In the genomic region with DNA sequence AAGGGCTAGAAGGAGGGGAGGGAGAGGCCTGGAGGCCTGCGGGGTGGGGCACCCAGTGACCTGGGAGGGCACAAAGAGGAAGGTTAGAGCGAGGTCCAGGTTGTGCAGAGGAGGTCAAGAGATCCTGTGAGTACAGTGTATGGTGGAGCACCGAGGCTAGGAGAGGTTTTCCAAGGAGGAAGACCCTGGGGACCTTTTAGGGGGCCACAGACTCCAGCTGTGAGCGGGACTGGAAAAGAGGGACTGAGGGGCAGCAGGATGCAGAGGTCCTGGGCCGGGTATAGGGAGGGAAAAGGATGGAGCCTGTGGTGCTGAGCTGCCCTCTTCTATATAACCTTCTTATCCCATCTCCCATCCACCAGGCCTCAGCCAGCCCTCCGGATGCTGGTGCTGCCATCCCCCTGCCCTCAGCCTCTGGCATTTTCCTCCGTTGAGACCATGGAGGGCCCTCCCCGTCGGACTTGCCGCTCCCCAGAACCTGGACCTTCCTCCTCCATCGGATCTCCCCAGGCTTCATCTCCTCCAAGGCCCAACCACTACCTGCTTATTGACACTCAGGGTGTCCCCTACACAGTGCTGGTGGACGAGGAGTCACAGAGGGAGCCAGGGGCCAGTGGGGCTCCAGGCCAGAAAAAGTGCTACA, we compare ENCODE assay signal across 8 cellular contexts. TPM values are rescaled to one million over a fixed set of nuclear protein-coding genes. Genes with fewer than 3 reads are reported as not detected.
A peak's percentile ranks its signal among the peaks of the same experiment; 100 is the strongest.
DNase-seq lines count a peak whose midpoint lies in the region; ATAC-seq and TF ChIP-seq lines count a peak whose summit lies in the region.

No MANE protein-coding gene starts in this region.

- H3K9me2 ChIP-seq in neural cell (ENCODE audit: insufficient read depth, low read length) = no peaks in the 10 kb centered on the region

- H3K4me2 ChIP-seq in neural cell (ENCODE audit: low read length) = peak overlapping the region; percentile 76

- TF ChIP-seq CTCF in C4-2B (conservative IDR thresholded peaks at IDR 0.05) = no peak
- no peak for TF ChIP-seq CTCF in neural cell (IDR thresholded peaks at IDR 0.05; ENCODE audit: poor library complexity, severe bottlenecking)

- no peak for TF ChIP-seq RAD21 in neural cell (conservative IDR thresholded peaks at IDR 0.05)

- no peaks in the 10 kb centered on the region for H4K20me1 ChIP-seq in neural cell (ENCODE audit: insufficient read depth)

- H3K36me3 ChIP-seq in NT2/D1 (ENCODE audit: insufficient read depth, insufficient read length, low read length) (peaks cover 22% of the 10 kb centered on the region), endocrine pancreas (ENCODE audit: control insufficient read depth, insufficient read depth, low read length) (no peaks in the 10 kb centered on the region), neural cell (ENCODE audit: insufficient read depth, low read length) (no peaks in the 10 kb centered on the region)

- intact Hi-C loops in sciatic nerve (cut with DNase I) = no loop called here

- ATAC-seq in sciatic nerve = no peak
- no peak for ATAC-seq in HG02759 (IDR thresholded peaks at IDR 0.05; ENCODE audit: unreplicated experiment)
- no peak for ATAC-seq in HG03565 (IDR thresholded peaks at IDR 0.05; ENCODE audit: unreplicated experiment)

- peaks cover 29% of the 10 kb centered on the region for H3K79me2 ChIP-seq in neural cell (replicated peaks; ENCODE audit: insufficient read depth, low read length)

- H3K9ac ChIP-seq in NT2/D1 (ENCODE audit: insufficient read length, low read depth) (peak overlapping the region; percentile 94), endocrine pancreas (ENCODE audit: control insufficient read depth, insufficient read depth, low read length) (peak overlapping the region; percentile 90), neural cell (ENCODE audit: low read length) (peak overlapping the region; percentile 88)

- DNase-seq in NT2/D1 (ENCODE audit: low read depth, low spot score) = no peak
- no peak for DNase-seq in NCI-H524 (lab: John Stamatoyannopoulos, UW)
- no peak for DNase-seq in sciatic nerve (ENCODE audit: low spot score)

- no peak overlapping the region for H2AFZ ChIP-seq in neural cell (ENCODE audit: low read depth, low read length)

- no peak for TF ChIP-seq EP300 in neural cell (conservative IDR thresholded peaks at IDR 0.05; ENCODE audit: poor library complexity, severe bottlenecking)

- H3K9me3 ChIP-seq in NT2/D1 (ENCODE audit: insufficient read depth, low read length) (no peaks in the 10 kb centered on the region), endocrine pancreas (ENCODE audit: control insufficient read depth, low read length) (no peaks in the 10 kb centered on the region), neural cell (ENCODE audit: low read length) (no peaks in the 10 kb centered on the region)

- H3K27ac ChIP-seq in C4-2B = peak overlapping the region; percentile 93
- H3K27ac ChIP-seq in neural cell (ENCODE audit: low read length) = peak overlapping the region; percentile 51

- H3K4me3 ChIP-seq in NT2/D1 (ENCODE audit: insufficient read length, low read depth) (peak overlapping the region; percentile 72), endocrine pancreas (ENCODE audit: control insufficient read depth, insufficient read depth, low read length) (no peak overlapping the region), neural cell (ENCODE audit: low read length) (peak overlapping the region; percentile 78)

- H3K27me3 ChIP-seq in NT2/D1 (ENCODE audit: insufficient read depth, insufficient read length) (no peaks in the 10 kb centered on the region), endocrine pancreas (ENCODE audit: control insufficient read depth, insufficient read depth, low read length) (no peaks in the 10 kb centered on the region), neural cell (ENCODE audit: insufficient read depth, low read depth, low read length) (no peaks in the 10 kb centered on the region)

- no peaks in the 10 kb centered on the region for H3F3A ChIP-seq in neural cell (ENCODE audit: insufficient read depth, low read length, poor library complexity, severe bottlenecking)

- H3K4me1 ChIP-seq in NT2/D1 (ENCODE audit: insufficient read depth, insufficient read length) (peaks cover 14% of the 10 kb centered on the region), endocrine pancreas (ENCODE audit: control insufficient read depth, insufficient read depth, low read length) (no peaks in the 10 kb centered on the region)

TF ChIP-seq in neural cell, 6 proteins besides CTCF, POLR2A, EP300 and RAD21:
- TF ChIP-seq, protein P1, sequence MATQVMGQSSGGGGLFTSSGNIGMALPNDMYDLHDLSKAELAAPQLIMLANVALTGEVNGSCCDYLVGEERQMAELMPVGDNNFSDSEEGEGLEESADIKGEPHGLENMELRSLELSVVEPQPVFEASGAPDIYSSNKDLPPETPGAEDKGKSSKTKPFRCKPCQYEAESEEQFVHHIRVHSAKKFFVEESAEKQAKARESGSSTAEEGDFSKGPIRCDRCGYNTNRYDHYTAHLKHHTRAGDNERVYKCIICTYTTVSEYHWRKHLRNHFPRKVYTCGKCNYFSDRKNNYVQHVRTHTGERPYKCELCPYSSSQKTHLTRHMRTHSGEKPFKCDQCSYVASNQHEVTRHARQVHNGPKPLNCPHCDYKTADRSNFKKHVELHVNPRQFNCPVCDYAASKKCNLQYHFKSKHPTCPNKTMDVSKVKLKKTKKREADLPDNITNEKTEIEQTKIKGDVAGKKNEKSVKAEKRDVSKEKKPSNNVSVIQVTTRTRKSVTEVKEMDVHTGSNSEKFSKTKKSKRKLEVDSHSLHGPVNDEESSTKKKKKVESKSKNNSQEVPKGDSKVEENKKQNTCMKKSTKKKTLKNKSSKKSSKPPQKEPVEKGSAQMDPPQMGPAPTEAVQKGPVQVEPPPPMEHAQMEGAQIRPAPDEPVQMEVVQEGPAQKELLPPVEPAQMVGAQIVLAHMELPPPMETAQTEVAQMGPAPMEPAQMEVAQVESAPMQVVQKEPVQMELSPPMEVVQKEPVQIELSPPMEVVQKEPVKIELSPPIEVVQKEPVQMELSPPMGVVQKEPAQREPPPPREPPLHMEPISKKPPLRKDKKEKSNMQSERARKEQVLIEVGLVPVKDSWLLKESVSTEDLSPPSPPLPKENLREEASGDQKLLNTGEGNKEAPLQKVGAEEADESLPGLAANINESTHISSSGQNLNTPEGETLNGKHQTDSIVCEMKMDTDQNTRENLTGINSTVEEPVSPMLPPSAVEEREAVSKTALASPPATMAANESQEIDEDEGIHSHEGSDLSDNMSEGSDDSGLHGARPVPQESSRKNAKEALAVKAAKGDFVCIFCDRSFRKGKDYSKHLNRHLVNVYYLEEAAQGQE (IDR thresholded peaks at IDR 0.05; ENCODE audit: borderline replicate concordance) = no peak

RNA-seq across cellular contexts. Expression of a gene that starts 0.9 kb away (rescaled TPM):
- 14.8 and 15.3 TPM in 2 replicates for polyA plus RNA-seq in neural cell
- 7.6 and 12.4 TPM in 2 replicates for polyA minus RNA-seq in neural cell
- total RNA-seq in sciatic nerve = 17.2 TPM

RNA-seq across cellular contexts. Expression of a gene that starts 3.5 kb away (rescaled TPM):
- 11.7 and 17.3 TPM in 2 replicates for polyA plus RNA-seq in neural cell
- 4.4 and 5.1 TPM in 2 replicates for polyA minus RNA-seq in neural cell
- total RNA-seq in sciatic nerve = 42.2 TPM

RNA-seq across cellular contexts. Expression of a gene that starts 3.7 kb away (rescaled TPM):
- 33.8 and 40.7 TPM in 2 replicates for polyA plus RNA-seq in neural cell
- 24.1 and 24.4 TPM in 2 replicates for polyA minus RNA-seq in neural cell
- 14.0 TPM for total RNA-seq in sciatic nerve

RNA-seq across cellular contexts. Expression of a gene that starts 10.5 kb away (rescaled TPM):
- 129 and 158 TPM in 2 replicates for polyA plus RNA-seq in neural cell
- 83.0 and 107 TPM in 2 replicates for polyA minus RNA-seq in neural cell
- total RNA-seq in sciatic nerve = 127 TPM

RNA-seq across cellular contexts. Expression of a gene that starts 19.9 kb away (rescaled TPM):
- polyA plus RNA-seq in neural cell = 10.3 and 10.7 TPM in 2 replicates
- 11.6 and 13.4 TPM in 2 replicates for polyA minus RNA-seq in neural cell
- total RNA-seq in sciatic nerve = 4.0 TPM
